16 cellular contexts compared by ENCODE assay signal in genomic region chr2:36455788-36456187, GRCh38.
DNase-seq lines count a peak whose midpoint lies in the region; ATAC-seq and TF ChIP-seq lines count a peak whose summit lies in the region.
"Had no signal": no experiment of that assay in that cellular context is flagged by ENCODE, and none has a peak within 500 bp of the region (broad histone marks: within the 10 kb centered on the region; RNA-seq: fewer than 3 reads in every experiment).

No MANE protein-coding gene starts in this region.

- H3K27me3 ChIP-seq in adrenal gland: no peaks in the 10 kb centered on the region
- H3K27me3 ChIP-seq in heart left ventricle: no peaks in the 10 kb centered on the region
- H3K27me3 ChIP-seq: pancreas had no signal

- peaks cover 5 to 29% of the 10 kb centered on the region in 2 donors for H3K4me1 ChIP-seq in adrenal gland (replicated peaks in 1 of 2)
- peaks cover 6 to 87% (median 59%) of the 10 kb centered on the region in 12 donors for H3K4me1 ChIP-seq in heart left ventricle
- H3K4me1 ChIP-seq: BE2C had no signal

- WGBS in adrenal gland, 4 donors: 77 to 85% (median 84%) methylated on average over 4 of the region's 4 CpGs
- WGBS in heart left ventricle, 4 donors: 22 to 34% (median 27%) methylated on average over 4 of the region's 4 CpGs

- H3K4me3 ChIP-seq in adrenal gland (no peak overlapping the region), heart left ventricle (peak overlapping the region in 3 of 12 donors; percentile 12 to 20 (median 12))
- H3K4me3 ChIP-seq: pancreas had no signal

- intact Hi-C loops in adrenal gland (cut with DNase I) (loop anchor here in 1 of 2 donors (10.0 kb wide), 1 partner anchor 101 kb away; the partner anchor contains the start of gene CRIM1), heart left ventricle (cut with DNase I) (loop anchor here in 6 of 10 donors (2.0 to 5.0 kb wide), 5 partner anchors 37 to 99 kb away; partner anchors contain the start of gene CRIM1 (in 4 of the 6)), sciatic nerve (cut with DNase I) (no loop called here)

- TF ChIP-seq CTCF in adrenal gland (IDR thresholded peaks at IDR 0.05): no peak
- TF ChIP-seq CTCF in heart left ventricle (IDR thresholded peaks at IDR 0.05): no peak

- DNase-seq in AG20443 (ENCODE audit: low spot score) (peak; percentile 42), adrenal gland (no peak), heart left ventricle (peak in 3 of 5 donors; percentile 44 to 51 (median 49)), sciatic nerve (ENCODE audit: low spot score) (no peak), DMS79 treated with DMSO at 0.1 percent for 48 hours (lab: John Stamatoyannopoulos, UW) (no peak), kidney glomerular epithelial cell (lab: John Stamatoyannopoulos, UW) (no peak)
- DNase-seq: activated CD4-positive, CD25-positive, alpha-beta regulatory T cell; activated T-cell treated with anti-CD3 and anti-CD28 coated beads, Interleukin-2, amount 50 U/mL, for 4 hours; BE2C; GF-D8; NCI-H446 treated with DMSO at 0.1 percent for 48 hours; SHP77 had no signal

- H3K36me3 ChIP-seq in adrenal gland (replicated peaks in 1 of 2) (no peaks in the 10 kb centered on the region), heart left ventricle (peaks cover 0 to 17% (median 0%) of the 10 kb centered on the region in 9 donors)
- H3K36me3 ChIP-seq: BE2C, pancreas had no signal

- TF ChIP-seq POLR2A in adrenal gland (IDR thresholded peaks at IDR 0.05): no peak
- TF ChIP-seq POLR2A in heart left ventricle (IDR thresholded peaks at IDR 0.05): no peak

- ATAC-seq in heart left ventricle (peak; percentile 30 to 53 (median 46)), sciatic nerve (peak; percentile 35), HG03457 (IDR thresholded peaks at IDR 0.05; ENCODE audit: unreplicated experiment) (no peak), GM21717 (IDR thresholded peaks at IDR 0.05; ENCODE audit: unreplicated experiment) (no peak)
- ATAC-seq: activated T-cell treated with anti-CD3 and anti-CD28 coated beads, Interleukin-2, amount 50 U/mL, for 4 hours; esophagus mucosa had no signal

- H3K27ac ChIP-seq in adrenal gland (peak overlapping the region in 3 of 5 donors; percentile 34 to 71 (median 42)), heart left ventricle (peak overlapping the region; percentile 35 to 83 (median 71))

- H3K9me3 ChIP-seq in adrenal gland (replicated peaks in 1 of 3): no peaks in the 10 kb centered on the region
- no peaks in the 10 kb centered on the region for H3K9me3 ChIP-seq in heart left ventricle
- H3K9me3 ChIP-seq: BE2C, pancreas had no signal

Comparison
In these comparisons a context has a peak if more than half of its experiments do, and no peak if none do; other contexts are left out.
1. DNase-seq: peak in AG20443 (single experiment) and heart left ventricle (3 of 5); none in adrenal gland (0 of 7), sciatic nerve (single experiment), DMS79 treated with DMSO at 0.1 percent for 48 hours (single experiment) and kidney glomerular epithelial cell (single experiment).
2. ATAC-seq: peak in heart left ventricle (4 of 4) and sciatic nerve (single experiment); none in HG03457 (single experiment) and GM21717 (single experiment).